Comparison of ENCODE assay signal across 8 cellular contexts in genomic region chr2:95121495-95122196, GRCh38. TPM values are rescaled to one million over a fixed set of nuclear protein-coding genes. Genes with fewer than 3 reads are reported as not detected.
A peak's percentile ranks its signal among the peaks of the same experiment; 100 is the strongest.
DNase-seq lines count a peak whose midpoint lies in the region; ATAC-seq and TF ChIP-seq lines count a peak whose summit lies in the region.

Gene MRPS5, minus strand, starts transcription at chr2:95121808. Its CDS starts 17 bp downstream, at chr2:95121791.

- no peaks in the 10 kb centered on the region for H3K27me3 ChIP-seq in ACC112 (ENCODE audit: insufficient read depth, low read length)

- H3K36me3 ChIP-seq in ACC112 (ENCODE audit: insufficient read depth, low read length): peaks cover 7% of the 10 kb centered on the region; the same call in 1 of the 2 replicates

- peaks cover 44% of the 10 kb centered on the region for H3K4me1 Mint-ChIP-seq in activated B cell treated with CpG ODN at 0.5 μM for 24 hours

- peak within 1 kb of the TSS; percentile 89 for H3K27ac Mint-ChIP-seq in activated B cell treated with CpG ODN at 0.5 μM for 24 hours

- H2AFZ ChIP-seq in ACC112 (ENCODE audit: low read length, unreplicated experiment): peak within 1 kb of the TSS; percentile 98

- no peaks in the 10 kb centered on the region for H3K9me3 Mint-ChIP-seq in activated B cell treated with CpG ODN at 0.5 μM for 24 hours

- POLR2A ChIA-PET in activated B cell treated with CpG ODN at 0.5 μM for 24 hours (lab: Charles Lee): interaction anchor here (0.7 to 4.2 kb wide), 3 partner anchors 37 to 44 kb away, joined by 3 to 40 read pairs (median 37); partner anchors contain the start of genes ZNF2 and ZNF514

- peak within 1 kb of the TSS; percentile 95 for H3K4me3 Mint-ChIP-seq in activated B cell treated with CpG ODN at 0.5 μM for 24 hours

- H3K36me3 Mint-ChIP-seq in activated B cell treated with CpG ODN at 0.5 μM for 24 hours (ENCODE audit: low read depth): peaks cover 19% of the 10 kb centered on the region

- peak within 1 kb of the TSS; percentile 88 for H3K27ac ChIP-seq in ACC112 (ENCODE audit: low read depth, low read length)

- no peak for TF ChIP-seq CTCF in activated B cell treated with CpG ODN at 0.5 μM for 24 hours (IDR thresholded peaks at IDR 0.05)
- TF ChIP-seq CTCF in cardiac fibroblast (IDR thresholded peaks at IDR 0.05; ENCODE audit: low read depth, low read length): no peak

- CTCF ChIA-PET in activated B cell treated with CpG ODN at 0.5 μM for 24 hours (lab: Charles Lee): interaction anchor here (1.0 to 1.3 kb wide), 2 partner anchors 38 to 223 kb away, joined by 3 to 5 read pairs; partner anchors contain the start of gene ZNF514

- H3K79me2 ChIP-seq in ACC112 (ENCODE audit: control insufficient read depth, insufficient read depth, low read length, unreplicated experiment): peaks cover 36% of the 10 kb centered on the region

- peak within 1 kb of the TSS; percentile 100 for H3K4me3 ChIP-seq in ACC112 (ENCODE audit: low read depth, low read length)
- H3K4me3 ChIP-seq in cardiac fibroblast (replicated peaks in 1 of 2; ENCODE audit: low read depth in 2 of 2, low read length in 2 of 2): peak within 1 kb of the TSS; percentile 77 to 98

- intact Hi-C loops in activated B cell treated with CpG ODN at 0.5 μM for 24 hours (cut with micrococcal nuclease): loop anchor here (1.0 to 5.0 kb wide), 4 partner anchors 38 to 281 kb away; partner anchors contain the start of genes FAHD2A, ZNF2, ZNF514 and ZNF892

- DNase-seq in NCI-H2196 (lab: John Stamatoyannopoulos, UW; ENCODE audit: unreplicated experiment): peak; percentile 83
- peak; percentile 93 for DNase-seq in activated B cell treated with CpG ODN at 0.5 μM for 24 hours
- DNase-seq in cardiac fibroblast (ENCODE audit: low read depth in 2 of 2): peak; percentile 72 to 74
- peak; percentile 90 for DNase-seq in islet precursor cell
- DNase-seq in stimulated activated CD4-positive, alpha-beta T cell treated with anti-CD3 and anti-CD28 coated beads, Interleukin-12 subunit alpha, Interleukin-12 subunit beta, amount 100 ng/mL, for 48 hours (ENCODE audit: low read depth in 2 of 3, low spot score in 1 of 3): peak; percentile 76 to 92 (median 91)

- ATAC-seq in GM18858 (IDR thresholded peaks at IDR 0.05; ENCODE audit: unreplicated experiment) (peak; percentile 85), HG03066 (IDR thresholded peaks at IDR 0.05; ENCODE audit: low read depth, unreplicated experiment) (peak; percentile 92), activated B cell treated with CpG ODN at 0.5 μM for 24 hours (ENCODE audit: low read depth) (peak; percentile 97)

- H3K27me3 Mint-ChIP-seq in activated B cell treated with CpG ODN at 0.5 μM for 24 hours: peaks cover 2% of the 10 kb centered on the region

- H3K4me1 ChIP-seq in ACC112 (ENCODE audit: control insufficient read depth, insufficient read depth, low read length, unreplicated experiment): peaks cover 6% of the 10 kb centered on the region

RNA-seq across cellular contexts. Expression of gene MRPS5, which starts in this region (rescaled TPM):
- 44.4 and 44.9 TPM in 2 replicates for total RNA-seq in activated B cell treated with CpG ODN at 0.5 μM for 24 hours

Comparison
In these comparisons a context has a peak if more than half of its experiments do, and no peak if none do; other contexts are left out.
1. Peak in every context shown above with its lines: DNase-seq, ATAC-seq, H3K4me3 ChIP-seq and H3K27ac ChIP-seq.